ENCODE assay signal across 30 cellular contexts in genomic region chr7:2420216-2420933, GRCh38. TPM values are rescaled to one million over a fixed set of nuclear protein-coding genes. Genes with fewer than 3 reads are reported as not detected.
"Had no signal": no experiment of that assay in that cellular context is flagged by ENCODE, and none has a peak within 500 bp of the region (broad histone marks: within the 10 kb centered on the region; RNA-seq: fewer than 3 reads in every experiment).

No MANE protein-coding gene starts in this region.

- ATAC-seq: left lung had no signal

- FAIRE-seq: astrocyte, frontal cortex had no signal

- H3K9me3 ChIP-seq: colonic mucosa, esophagus muscularis mucosa, left lung, sigmoid colon, upper lobe of left lung had no signal

- DNase-seq: activated B cell treated with CpG ODN at 0.5 μM for 24 hours; activated CD4-positive, alpha-beta T cell treated with anti-CD3 and anti-CD28 coated beads, Interleukin-2, amount 50 U/mL, for 1 hour; activated effector memory CD4-positive, alpha-beta T cell treated with Interleukin-2 at 50 U/mL for 16 hours; activated naive CD4-positive, alpha-beta T cell treated with anti-CD3 and anti-CD28 coated beads for 36 hours; colonic mucosa; dorsolateral prefrontal cortex; glutamatergic neuron; kidney glomerular epithelial cell; naive B cell; sigmoid colon; stimulated activated CD4-positive, alpha-beta T cell treated with anti-CD3 and anti-CD28 coated beads, Interleukin-15, amount 100 ng/mL, for 24 hours; stimulated activated naive CD4-positive, alpha-beta T cell; upper lobe of left lung had no signal

- H3K4me3 Mint-ChIP-seq: activated B cell treated with CpG ODN at 0.5 μM for 24 hours; activated naive CD4-positive, alpha-beta T cell treated with anti-CD3 and anti-CD28 coated beads for 36 hours; neural progenitor cell; T-helper 1 cell treated with Interleukin-12 subunit alpha and Interleukin-12 subunit beta and Interleukin-4 antibody, amounts not matched to agents 30 μg/mL and 1 μg/mL, for 36 hours had no signal

- H3K4me3 ChIP-seq: colonic mucosa, dorsolateral prefrontal cortex, esophagus muscularis mucosa, hepatocyte, left lung, lung, neural progenitor cell, sigmoid colon, smooth muscle cell, upper lobe of left lung had no signal

- H3K27me3 Mint-ChIP-seq: activated B cell treated with CpG ODN at 0.5 μM for 24 hours, naive B cell had no signal

- H3K4me1 ChIP-seq: colonic mucosa, neural progenitor cell had no signal

- H2AFZ ChIP-seq: hepatocyte, neural progenitor cell had no signal

- H3K9ac ChIP-seq: neural progenitor cell had no signal

- H3K36me3 ChIP-seq: colonic mucosa, neural progenitor cell, sigmoid colon had no signal

- H3K4me2 ChIP-seq: hepatocyte, neural progenitor cell, smooth muscle cell had no signal

- H3K27ac Mint-ChIP-seq: activated B cell treated with CpG ODN at 0.5 μM for 24 hours; activated naive CD4-positive, alpha-beta T cell treated with anti-CD3 and anti-CD28 coated beads for 36 hours; neural progenitor cell; T-helper 1 cell treated with Interleukin-12 subunit alpha and Interleukin-12 subunit beta and Interleukin-4 antibody, amounts not matched to agents 30 μg/mL and 1 μg/mL, for 36 hours had no signal

- H3K9me3 Mint-ChIP-seq: activated B cell treated with CpG ODN at 0.5 μM for 24 hours; activated naive CD4-positive, alpha-beta T cell treated with anti-CD3 and anti-CD28 coated beads for 36 hours; naive B cell; neural progenitor cell; T-helper 1 cell treated with Interleukin-12 subunit alpha and Interleukin-12 subunit beta and Interleukin-4 antibody, amounts not matched to agents 30 μg/mL and 1 μg/mL, for 36 hours had no signal

- H3K27me3 ChIP-seq: colonic mucosa, dorsolateral prefrontal cortex, esophagus muscularis mucosa, hepatocyte, left lung, neural progenitor cell, sigmoid colon, upper lobe of left lung had no signal

- H3K27ac ChIP-seq: colonic mucosa, dorsolateral prefrontal cortex, esophagus muscularis mucosa, hepatocyte, left lung, neural progenitor cell, sigmoid colon, upper lobe of left lung had no signal

RNA-seq across cellular contexts. Expression of gene GRIFIN, which starts 55.8 kb away (rescaled TPM):
- total RNA-seq: activated B cell treated with CpG ODN at 0.5 μM for 24 hours; activated naive CD4-positive, alpha-beta T cell treated with anti-CD3 and anti-CD28 coated beads for 36 hours; astrocyte; colonic mucosa; dorsolateral prefrontal cortex; esophagus muscularis mucosa; frontal cortex; hepatocyte; left lung; lung; mesenteric fat pad; mucosa of gallbladder; osteoblast; posterior vena cava; renal cortical epithelial cell; sigmoid colon; smooth muscle cell; subcutaneous adipose tissue; upper lobe of left lung had no signal
- polyA plus RNA-seq: adipose tissue, hepatocyte, lung, sigmoid colon, smooth muscle cell, thymus had no signal
